ENCODE assay signal across 10 cellular contexts in the genomic region with DNA sequence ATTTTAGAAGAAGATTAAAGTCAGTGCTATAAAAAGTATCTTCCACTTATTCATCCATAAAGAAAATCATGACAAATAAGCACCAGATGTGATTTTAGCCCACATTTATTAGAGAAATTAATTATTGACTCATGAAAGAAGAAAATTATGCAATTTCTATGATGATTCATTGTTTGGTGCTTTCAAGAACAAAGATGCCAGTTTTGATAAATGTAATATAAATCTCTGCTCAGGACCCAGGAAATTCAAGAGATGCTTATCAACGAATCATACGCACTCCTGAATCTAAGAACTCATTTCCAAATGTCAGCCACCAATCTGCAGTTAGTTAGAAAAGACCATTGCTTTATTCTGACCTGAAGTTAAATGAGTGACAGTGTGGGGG.
A peak's percentile ranks its signal among the peaks of the same experiment; 100 is the strongest.
DNase-seq lines count a peak whose midpoint lies in the region; TF ChIP-seq lines count a peak whose summit lies in the region.
"Had no signal": no experiment of that assay in that cellular context is flagged by ENCODE, and none has a peak within 500 bp of the region (broad histone marks: within the 10 kb centered on the region; RNA-seq: fewer than 3 reads in every experiment).

No MANE protein-coding gene starts in this region.

- H2AFZ ChIP-seq in hepatocyte = no peak overlapping the region

- CTCF ChIA-PET in activated naive CD4-positive, alpha-beta T cell treated with anti-CD3 and anti-CD28 coated beads, Interleukin-2, amount 10 ng/mL, durations not matched to agents 7 days and 5 days (lab: Charles Lee) = interaction anchor here (0.8 to 1.9 kb wide), 15 partner anchors 9 to 523 kb away, joined by 3 to 21 read pairs (median 6); no protein-coding TSS in a partner anchor

- WGBS in adrenal gland, 4 donors = 33 to 47% (median 37%) methylated on average over 2 of the region's 2 CpGs
- 75% methylated on average over 2 of the region's 2 CpGs for WGBS in hepatocyte (ENCODE audit: low lambda C conversion rate, missing lambda C conversion rate)

- no peaks in the 10 kb centered on the region for H3K79me2 ChIP-seq in hepatocyte

- no peak for DNase-seq in activated naive CD4-positive, alpha-beta T cell treated with anti-CD3 and anti-CD28 coated beads, Interleukin-2, amount 10 ng/mL, durations not matched to agents 7 days and 5 days
- DNase-seq in adrenal gland = no peak
- DNase-seq in hepatocyte (ENCODE audit: low spot score) = no peak
- DNase-seq in type B pancreatic cell (ENCODE audit: extremely low spot score, unreplicated experiment) = no peak
- DNase-seq in NCI-H774 (lab: John Stamatoyannopoulos, UW) = no peak
- DNase-seq in right atrium auricular region (ENCODE audit: low spot score) = no peak
- no peak for DNase-seq in NCI-H2171 treated with DMSO at 0.1 percent for 48 hours (lab: John Stamatoyannopoulos, UW)
- DNase-seq: activated CD4-positive, CD25-positive, alpha-beta regulatory T cell; stomach had no signal

- H3K27me3 ChIP-seq in adrenal gland = no peaks in the 10 kb centered on the region
- no peaks in the 10 kb centered on the region for H3K27me3 ChIP-seq in hepatocyte
- H3K27me3 ChIP-seq in right atrium auricular region = no peaks in the 10 kb centered on the region
- H3K27me3 ChIP-seq: stomach had no signal

- peak overlapping the region in 1 of 4 donors; percentile 22 for H3K4me3 ChIP-seq in adrenal gland
- H3K4me3 ChIP-seq in hepatocyte = no peak overlapping the region
- H3K4me3 ChIP-seq in right atrium auricular region = no peak overlapping the region
- H3K4me3 ChIP-seq: stomach had no signal

- no peaks in the 10 kb centered on the region for H4K20me1 ChIP-seq in hepatocyte (ENCODE audit: insufficient read depth, poor library complexity, severe bottlenecking)

- H3K9me3 ChIP-seq in adrenal gland (replicated peaks in 1 of 3) = no peaks in the 10 kb centered on the region
- no peaks in the 10 kb centered on the region for H3K9me3 ChIP-seq in hepatocyte (ENCODE audit: low read depth)
- H3K9me3 ChIP-seq in right atrium auricular region = no peaks in the 10 kb centered on the region
- H3K9me3 ChIP-seq: stomach had no signal

- peak overlapping the region; percentile 70 for H3K27ac Mint-ChIP-seq in activated naive CD4-positive, alpha-beta T cell treated with anti-CD3 and anti-CD28 coated beads, Interleukin-2, amount 50 U/mL, for 24 hours
- no peak overlapping the region for H3K27ac Mint-ChIP-seq in activated naive CD4-positive, alpha-beta T cell treated with anti-CD3 and anti-CD28 coated beads, Interleukin-2, amount 10 ng/mL, durations not matched to agents 7 days and 5 days
- peak overlapping the region; percentile 7 for H3K27ac Mint-ChIP-seq in type B pancreatic cell

- no peaks in the 10 kb centered on the region for H3K27me3 Mint-ChIP-seq in activated naive CD4-positive, alpha-beta T cell treated with anti-CD3 and anti-CD28 coated beads, Interleukin-2, amount 50 U/mL, for 24 hours
- no peaks in the 10 kb centered on the region for H3K27me3 Mint-ChIP-seq in activated naive CD4-positive, alpha-beta T cell treated with anti-CD3 and anti-CD28 coated beads, Interleukin-2, amount 10 ng/mL, durations not matched to agents 7 days and 5 days
- H3K27me3 Mint-ChIP-seq in type B pancreatic cell = peaks cover 3% of the 10 kb centered on the region

- intact Hi-C loops in adrenal gland (cut with DNase I) = loop anchor here in 1 of 2 donors (5.0 to 10.0 kb wide), 2 partner anchors 79 to 266 kb away; no protein-coding TSS in a partner anchor

- H3K4me3 Mint-ChIP-seq in activated naive CD4-positive, alpha-beta T cell treated with anti-CD3 and anti-CD28 coated beads, Interleukin-2, amount 50 U/mL, for 24 hours = peak overlapping the region; percentile 76
- H3K4me3 Mint-ChIP-seq in activated naive CD4-positive, alpha-beta T cell treated with anti-CD3 and anti-CD28 coated beads, Interleukin-2, amount 10 ng/mL, durations not matched to agents 7 days and 5 days = no peak overlapping the region
- H3K4me3 Mint-ChIP-seq in type B pancreatic cell = no peak overlapping the region

- no peak for TF ChIP-seq POLR2A in adrenal gland (IDR thresholded peaks at IDR 0.05)

- peak overlapping the region; percentile 20 for H3K4me2 ChIP-seq in hepatocyte

- peaks cover 80% of the 10 kb centered on the region for H3K4me1 Mint-ChIP-seq in activated naive CD4-positive, alpha-beta T cell treated with anti-CD3 and anti-CD28 coated beads, Interleukin-2, amount 50 U/mL, for 24 hours
- H3K4me1 Mint-ChIP-seq in activated naive CD4-positive, alpha-beta T cell treated with anti-CD3 and anti-CD28 coated beads, Interleukin-2, amount 10 ng/mL, durations not matched to agents 7 days and 5 days = peaks cover 28% of the 10 kb centered on the region
- peaks cover 32% of the 10 kb centered on the region for H3K4me1 Mint-ChIP-seq in type B pancreatic cell (ENCODE audit: unreplicated experiment)

- H3K36me3 ChIP-seq in adrenal gland (replicated peaks in 1 of 2) (peaks cover 0 to 7% of the 10 kb centered on the region in 2 donors), hepatocyte (replicated peaks; ENCODE audit: insufficient read depth, low read depth) (no peaks in the 10 kb centered on the region), right atrium auricular region (peaks cover 41% of the 10 kb centered on the region)

- no peaks in the 10 kb centered on the region for H3K36me3 Mint-ChIP-seq in activated naive CD4-positive, alpha-beta T cell treated with anti-CD3 and anti-CD28 coated beads, Interleukin-2, amount 50 U/mL, for 24 hours
- no peaks in the 10 kb centered on the region for H3K36me3 Mint-ChIP-seq in activated naive CD4-positive, alpha-beta T cell treated with anti-CD3 and anti-CD28 coated beads, Interleukin-2, amount 10 ng/mL, durations not matched to agents 7 days and 5 days
- H3K36me3 Mint-ChIP-seq in type B pancreatic cell = no peaks in the 10 kb centered on the region

- H3K4me1 ChIP-seq in adrenal gland (replicated peaks in 1 of 2) (peaks cover 11 to 35% of the 10 kb centered on the region in 2 donors), hepatocyte (ENCODE audit: insufficient read depth) (peaks cover 32% of the 10 kb centered on the region), right atrium auricular region (peaks cover 0 to 24% of the 10 kb centered on the region in 2 donors)

- no peaks in the 10 kb centered on the region for H3K9me2 ChIP-seq in hepatocyte (replicated peaks; ENCODE audit: insufficient read depth)

- H3K9me3 Mint-ChIP-seq in activated naive CD4-positive, alpha-beta T cell treated with anti-CD3 and anti-CD28 coated beads, Interleukin-2, amount 50 U/mL, for 24 hours = no peaks in the 10 kb centered on the region
- no peaks in the 10 kb centered on the region for H3K9me3 Mint-ChIP-seq in activated naive CD4-positive, alpha-beta T cell treated with anti-CD3 and anti-CD28 coated beads, Interleukin-2, amount 10 ng/mL, durations not matched to agents 7 days and 5 days
- H3K9me3 Mint-ChIP-seq in type B pancreatic cell = no peaks in the 10 kb centered on the region

- TF ChIP-seq CTCF in adrenal gland (IDR thresholded peaks at IDR 0.05) = no peak
- no peak for TF ChIP-seq CTCF in hepatocyte (IDR thresholded peaks at IDR 0.05; ENCODE audit: poor library complexity)
- no peak for TF ChIP-seq CTCF in type B pancreatic cell (conservative IDR thresholded peaks at IDR 0.05)
- no peak for TF ChIP-seq CTCF in right atrium auricular region (IDR thresholded peaks at IDR 0.05)

- H3K27ac ChIP-seq in adrenal gland (peak overlapping the region in 4 of 5 donors; percentile 25 to 74 (median 58)), hepatocyte (peak overlapping the region; percentile 26), right atrium auricular region (peak overlapping the region in 1 of 2 donors; percentile 40)
